32 cellular contexts compared by ENCODE assay signal in genomic region chr2:148501545-148501944, GRCh38.
DNase-seq lines count a peak whose midpoint lies in the region; ATAC-seq, FAIRE-seq and TF ChIP-seq lines count a peak whose summit lies in the region.
"Had no signal": no experiment of that assay in that cellular context is flagged by ENCODE, and none has a peak within 500 bp of the region (broad histone marks: within the 10 kb centered on the region; RNA-seq: fewer than 3 reads in every experiment).

No MANE protein-coding gene starts in this region.

- DNase-seq in HepG2 (ENCODE audit: low spot score) (no peak), right lobe of liver (no peak), PC-3 (peak; percentile 8), erythroblast (lab: John Stamatoyannopoulos, UW) (peak; percentile 46 to 82), urothelium cell line (ENCODE audit: low spot score) (no peak), Ammon's horn (ENCODE audit: low spot score) (no peak), posterior vena cava (ENCODE audit: low spot score) (no peak)
- no peak for DNase-seq in activated CD4-positive, alpha-beta memory T cell treated with anti-CD3 and anti-CD28 coated beads, Interleukin-2, amount 10 ng/mL, durations not matched to agents 7 days and 5 days
- DNase-seq: activated CD4-positive, alpha-beta T cell treated with anti-CD3 and anti-CD28 coated beads, Interleukin-2, amount 10 ng/mL, durations not matched to agents 24 days and 14 days; activated CD8-positive, alpha-beta memory T cell treated with anti-CD3 and anti-CD28 coated beads, Interleukin-2, amount 10 ng/mL, durations not matched to agents 7 days and 5 days; activated naive CD4-positive, alpha-beta T cell; activated T-cell treated with anti-CD3 and anti-CD28 coated beads, Interleukin-2, amount 50 U/mL, for 72 hours; AML-193; CD4-positive, alpha-beta memory T cell; cerebellar nuclear complex; DMS 273 treated with DMSO at 0.1 percent for 48 hours; dorsolateral prefrontal cortex; KG1; MV-4-11; naive thymus-derived CD8-positive, alpha-beta T cell; NCI-H1694 treated with DMSO at 0.1 percent for 48 hours; NCI-H524; occipital lobe; stimulated activated CD8-positive, alpha-beta memory T cell treated with anti-CD3 and anti-CD28 coated beads, Interleukin-4, amount 100 ng/mL, for 48 hours; stimulated activated naive CD8-positive, alpha-beta T cell treated with anti-CD3 and anti-CD28 coated beads, Interleukin-15, amount 100 ng/mL, for 72 hours; T-helper 17 cell had no signal

- peak overlapping the region; percentile 35 for H3K4me2 ChIP-seq in HepG2 (ENCODE audit: low read depth, low read length)
- H3K4me2 ChIP-seq in PC-3 (ENCODE audit: low read length) = no peak overlapping the region

- H3K27me3 ChIP-seq in HepG2 (ENCODE audit: control insufficient read depth in 1 of 2, insufficient read depth in 2 of 2, low read length in 2 of 2) (no peaks in the 10 kb centered on the region), right lobe of liver (no peaks in the 10 kb centered on the region), PC-3 (ENCODE audit: low read length) (no peaks in the 10 kb centered on the region)
- H3K27me3 ChIP-seq: dorsolateral prefrontal cortex, tibial nerve had no signal

- H3K4me1 ChIP-seq in HepG2 (ENCODE audit: insufficient read depth, low read length) (peaks cover 19% of the 10 kb centered on the region), right lobe of liver (no peaks in the 10 kb centered on the region), PC-3 (ENCODE audit: insufficient read depth, low read length) (peaks cover 4% of the 10 kb centered on the region; the same call in 1 of the 2 replicates)
- H3K4me1 ChIP-seq: tibial nerve had no signal

- no peaks in the 10 kb centered on the region for H3K9me3 Mint-ChIP-seq in activated CD4-positive, alpha-beta memory T cell treated with anti-CD3 and anti-CD28 coated beads, Interleukin-2, amount 10 ng/mL, durations not matched to agents 7 days and 5 days
- H3K9me3 Mint-ChIP-seq: activated CD4-positive, alpha-beta T cell treated with anti-CD3 and anti-CD28 coated beads, Interleukin-2, amount 10 ng/mL, durations not matched to agents 24 days and 14 days; activated T-cell treated with anti-CD3 and anti-CD28 coated beads, Interleukin-2, amount 50 U/mL, for 72 hours; CD4-positive, alpha-beta memory T cell; mesothelial cell of epicardium; naive thymus-derived CD8-positive, alpha-beta T cell; stimulated activated naive CD8-positive, alpha-beta T cell treated with anti-CD3 and anti-CD28 coated beads, Interleukin-15, amount 100 ng/mL, for 72 hours had no signal

- WGBS in HepG2 (ENCODE audit: low lambda C conversion rate) = 5% methylated on average over 1 of the region's 1 CpG
- WGBS in right lobe of liver (ENCODE audit: insufficient coverage, low coverage, low lambda C conversion rate, missing lambda C conversion rate) = 25% methylated on average over 1 of the region's 1 CpG

- intact Hi-C loops in HepG2 (cut with micrococcal nuclease; ENCODE audit: unreplicated experiment) (loop anchor here (10.0 kb wide), 1 partner anchor 127 kb away; no protein-coding TSS in a partner anchor), right lobe of liver (cut with DNase I) (no loop called here), PC-3 (cut with micrococcal nuclease) (loop anchor here (10.0 kb wide), 1 partner anchor 287 kb away; no protein-coding TSS in a partner anchor), posterior vena cava (cut with DNase I) (loop anchor here in 1 of 2 donors (10.0 kb wide), 1 partner anchor 567 kb away; no protein-coding TSS in a partner anchor)

- H3K9ac ChIP-seq in HepG2 (ENCODE audit: insufficient read depth, low read depth, low read length) (no peak overlapping the region), PC-3 (ENCODE audit: low read length) (no peak overlapping the region)

- H4K20me1 ChIP-seq in HepG2 (ENCODE audit: insufficient read depth, low read length) (no peaks in the 10 kb centered on the region), PC-3 (ENCODE audit: low read length) (no peaks in the 10 kb centered on the region)

- H2AFZ ChIP-seq in HepG2 (ENCODE audit: low read length) (no peak overlapping the region), PC-3 (ENCODE audit: low read length) (no peak overlapping the region)

- TF ChIP-seq EP300 in HepG2 (IDR thresholded peaks at IDR 0.05; ENCODE audit: low read depth in 2 of 2, low read length in 2 of 2) = no peak; a peak in 1 of 4 replicates
- TF ChIP-seq EP300 in HepG2 (CRISPR knock-in tag; IDR thresholded peaks at IDR 0.05; ENCODE audit: borderline replicate concordance) = no peak

- H3K9me2 ChIP-seq in PC-3 (replicated peaks; ENCODE audit: low read length) = no peaks in the 10 kb centered on the region

- POLR2A ChIA-PET in HepG2 (lab: Yijun Ruan, JAX) = no interaction called here
- POLR2A ChIA-PET in PC-3 (lab: Charles Lee; ENCODE audit: unreplicated experiment) = no interaction called here
- POLR2A ChIA-PET in activated CD4-positive, alpha-beta memory T cell treated with anti-CD3 and anti-CD28 coated beads, Interleukin-2, amount 10 ng/mL, durations not matched to agents 7 days and 5 days (lab: Charles Lee) = no interaction called here

- H3K4me1 Mint-ChIP-seq in activated CD4-positive, alpha-beta memory T cell treated with anti-CD3 and anti-CD28 coated beads, Interleukin-2, amount 10 ng/mL, durations not matched to agents 7 days and 5 days = no peaks in the 10 kb centered on the region
- H3K4me1 Mint-ChIP-seq: activated CD4-positive, alpha-beta T cell treated with anti-CD3 and anti-CD28 coated beads, Interleukin-2, amount 10 ng/mL, durations not matched to agents 24 days and 14 days; activated CD8-positive, alpha-beta memory T cell treated with anti-CD3 and anti-CD28 coated beads, Interleukin-2, amount 10 ng/mL, durations not matched to agents 7 days and 5 days; CD4-positive, alpha-beta memory T cell; stimulated activated naive CD8-positive, alpha-beta T cell treated with anti-CD3 and anti-CD28 coated beads, Interleukin-15, amount 100 ng/mL, for 72 hours had no signal

- H3K9me3 ChIP-seq in HepG2 (ENCODE audit: low read length) (no peaks in the 10 kb centered on the region), right lobe of liver (no peaks in the 10 kb centered on the region), PC-3 (ENCODE audit: low read length) (no peaks in the 10 kb centered on the region)
- H3K9me3 ChIP-seq: HAP-1, tibial nerve had no signal

- H3K79me2 ChIP-seq in HepG2 (ENCODE audit: insufficient read depth, low read length) (no peaks in the 10 kb centered on the region), PC-3 (ENCODE audit: low read length) (no peaks in the 10 kb centered on the region)

- H3K27ac ChIP-seq in HepG2 (ENCODE audit: extremely low read length, insufficient read depth, low read length) (no peak overlapping the region), right lobe of liver (no peak overlapping the region), PC-3 (ENCODE audit: low read length) (no peak overlapping the region)
- H3K27ac ChIP-seq: dorsolateral prefrontal cortex, RWPE1, skin epidermis, tibial nerve had no signal

- in situ Hi-C loops in HepG2 (cut with HindIII; ENCODE audit: extremely low pct_ligation_motif_present, low pct_unique_long_range_greater_than_20kb) = loop anchor here (10.0 kb wide), 1 partner anchor 297 kb away; no protein-coding TSS in a partner anchor

- H3K4me3 Mint-ChIP-seq in activated CD4-positive, alpha-beta memory T cell treated with anti-CD3 and anti-CD28 coated beads, Interleukin-2, amount 10 ng/mL, durations not matched to agents 7 days and 5 days = no peak overlapping the region
- H3K4me3 Mint-ChIP-seq: activated CD4-positive, alpha-beta T cell treated with anti-CD3 and anti-CD28 coated beads, Interleukin-2, amount 10 ng/mL, durations not matched to agents 24 days and 14 days; activated CD8-positive, alpha-beta memory T cell treated with anti-CD3 and anti-CD28 coated beads, Interleukin-2, amount 10 ng/mL, durations not matched to agents 7 days and 5 days; activated T-cell treated with anti-CD3 and anti-CD28 coated beads, Interleukin-2, amount 50 U/mL, for 72 hours; CD4-positive, alpha-beta memory T cell; mesothelial cell of epicardium; naive thymus-derived CD8-positive, alpha-beta T cell; stimulated activated naive CD8-positive, alpha-beta T cell treated with anti-CD3 and anti-CD28 coated beads, Interleukin-15, amount 100 ng/mL, for 72 hours; T-helper 17 cell had no signal

- H3K27me3 Mint-ChIP-seq in activated CD4-positive, alpha-beta memory T cell treated with anti-CD3 and anti-CD28 coated beads, Interleukin-2, amount 10 ng/mL, durations not matched to agents 7 days and 5 days = no peaks in the 10 kb centered on the region
- H3K27me3 Mint-ChIP-seq: activated CD4-positive, alpha-beta T cell treated with anti-CD3 and anti-CD28 coated beads, Interleukin-2, amount 10 ng/mL, durations not matched to agents 24 days and 14 days; activated CD8-positive, alpha-beta memory T cell treated with anti-CD3 and anti-CD28 coated beads, Interleukin-2, amount 10 ng/mL, durations not matched to agents 7 days and 5 days; CD4-positive, alpha-beta memory T cell; naive thymus-derived CD8-positive, alpha-beta T cell; stimulated activated naive CD8-positive, alpha-beta T cell treated with anti-CD3 and anti-CD28 coated beads, Interleukin-15, amount 100 ng/mL, for 72 hours; T-helper 17 cell had no signal

- no peak overlapping the region for H3K27ac Mint-ChIP-seq in activated CD4-positive, alpha-beta memory T cell treated with anti-CD3 and anti-CD28 coated beads, Interleukin-2, amount 10 ng/mL, durations not matched to agents 7 days and 5 days
- H3K27ac Mint-ChIP-seq: activated CD4-positive, alpha-beta T cell treated with anti-CD3 and anti-CD28 coated beads, Interleukin-2, amount 10 ng/mL, durations not matched to agents 24 days and 14 days; activated CD8-positive, alpha-beta memory T cell treated with anti-CD3 and anti-CD28 coated beads, Interleukin-2, amount 10 ng/mL, durations not matched to agents 7 days and 5 days; activated T-cell treated with anti-CD3 and anti-CD28 coated beads, Interleukin-2, amount 50 U/mL, for 72 hours; CD4-positive, alpha-beta memory T cell; mesothelial cell of epicardium; naive thymus-derived CD8-positive, alpha-beta T cell; stimulated activated naive CD8-positive, alpha-beta T cell treated with anti-CD3 and anti-CD28 coated beads, Interleukin-15, amount 100 ng/mL, for 72 hours; T-helper 17 cell had no signal

- TF ChIP-seq POLR2A in HepG2 (IDR thresholded peaks at IDR 0.05; ENCODE audit: insufficient read depth in 1 of 2, low read depth in 2 of 2, low read length in 2 of 2) (no peak), right lobe of liver (IDR thresholded peaks at IDR 0.05) (no peak), erythroblast (IDR thresholded peaks at IDR 0.05; ENCODE audit: low read length) (peak; percentile 16)

- BruUV-seq in HepG2 (replicated peaks; lab: Mats Ljungman, UMichigan) (no TSS peak), PC-3 (replicated peaks; lab: Mats Ljungman, UMichigan) (no TSS peak)

- CTCF ChIA-PET in HepG2 (lab: Yijun Ruan, JAX; ENCODE audit: low intra/inter-chr PET ratio, low total read pairs) = no interaction called here
- CTCF ChIA-PET in PC-3 (lab: Charles Lee) = no interaction called here
- CTCF ChIA-PET in activated CD4-positive, alpha-beta memory T cell treated with anti-CD3 and anti-CD28 coated beads, Interleukin-2, amount 10 ng/mL, durations not matched to agents 7 days and 5 days (lab: Charles Lee) = interaction anchor here (1.3 kb wide), 1 partner anchor 7 kb away, joined by 6 read pairs; no protein-coding TSS in a partner anchor

- no peaks in the 10 kb centered on the region for H3K36me3 ChIP-seq in HepG2 (replicated peaks in 1 of 2; ENCODE audit: control insufficient read depth in 1 of 2, insufficient read depth in 2 of 2, low read length in 2 of 2)
- H3K36me3 ChIP-seq in right lobe of liver = no peaks in the 10 kb centered on the region
- no peaks in the 10 kb centered on the region for H3K36me3 ChIP-seq in PC-3 (ENCODE audit: low read depth, low read length)
- H3K36me3 ChIP-seq: HAP-1 had no signal

- no peaks in the 10 kb centered on the region for H3F3A ChIP-seq in PC-3 (ENCODE audit: low read length, unreplicated experiment)

- peak; percentile 74 for FAIRE-seq in HepG2 (lab: Jason Lieb, UNC)
- peak; percentile 58 for FAIRE-seq in urothelium cell line (lab: Jason Lieb, UNC)
- FAIRE-seq: islet of Langerhans had no signal

- H3K36me3 Mint-ChIP-seq in activated CD4-positive, alpha-beta memory T cell treated with anti-CD3 and anti-CD28 coated beads, Interleukin-2, amount 10 ng/mL, durations not matched to agents 7 days and 5 days (ENCODE audit: low read depth) = no peaks in the 10 kb centered on the region
- H3K36me3 Mint-ChIP-seq: activated CD8-positive, alpha-beta memory T cell treated with anti-CD3 and anti-CD28 coated beads, Interleukin-2, amount 10 ng/mL, durations not matched to agents 7 days and 5 days had no signal

- no peak for TF ChIP-seq RAD21 in HepG2 (CRISPR knock-in tag; IDR thresholded peaks at IDR 0.05)

- no peak overlapping the region for H3K4me3 ChIP-seq in HepG2 (replicated peaks in 1 of 3; ENCODE audit: insufficient read depth in 1 of 3, low read depth in 2 of 3, low read length in 3 of 3)
- no peak overlapping the region for H3K4me3 ChIP-seq in right lobe of liver
- no peak overlapping the region for H3K4me3 ChIP-seq in PC-3 (ENCODE audit: low read length)
- H3K4me3 ChIP-seq: dorsolateral prefrontal cortex, HAP-1, skin epidermis, tibial nerve had no signal

- TF ChIP-seq CTCF in HepG2 (CRISPR knock-in tag; IDR thresholded peaks at IDR 0.05) = no peak
- TF ChIP-seq CTCF in right lobe of liver (IDR thresholded peaks at IDR 0.05) = no peak
- TF ChIP-seq CTCF in PC-3 (conservative IDR thresholded peaks at IDR 0.05; ENCODE audit: low read depth, low read length) = no peak

- ATAC-seq in HepG2 (peak; percentile 63), right lobe of liver (no peak), PC-3 (peak; percentile 49; the same call in 1 of the 2 replicates)
- ATAC-seq: activated CD8-positive, alpha-beta memory T cell treated with anti-CD3 and anti-CD28 coated beads, Interleukin-2, amount 10 ng/mL, durations not matched to agents 7 days and 5 days; activated T-cell treated with anti-CD3 and anti-CD28 coated beads, Interleukin-2, amount 50 U/mL, for 72 hours; naive thymus-derived CD8-positive, alpha-beta T cell; stimulated activated naive CD8-positive, alpha-beta T cell treated with anti-CD3 and anti-CD28 coated beads, Interleukin-15, amount 100 ng/mL, for 72 hours; T-helper 17 cell had no signal

Comparison
In these comparisons a context has a peak if more than half of its experiments do, and no peak if none do; other contexts are left out.
1. ATAC-seq: peak in HepG2 (single experiment) and PC-3 (single experiment); none in right lobe of liver (0 of 4).
2. intact Hi-C loops: an anchor here in HepG2 (10.0 kb wide) and PC-3 (10.0 kb wide); none called in right lobe of liver.
3. DNase-seq: peak in PC-3 (single experiment) and erythroblast (2 of 2); none in HepG2 (single experiment), right lobe of liver (0 of 3), urothelium cell line (single experiment), Ammon's horn (single experiment), posterior vena cava (single experiment) and activated CD4-positive, alpha-beta memory T cell treated with anti-CD3 and anti-CD28 coated beads, Interleukin-2, amount 10 ng/mL, durations not matched to agents 7 days and 5 days (single experiment).